In genomic region chr18:47926101-47926850, GRCh38 we compare ENCODE assay signal across 1 cellular context.
TF ChIP-seq lines count a peak whose summit lies in the region.

No MANE protein-coding gene starts in this region.

TF ChIP-seq in K562, 482 proteins besides CTCF, POLR2A, EP300 and RAD21 (continues in another document):
- TF ChIP-seq ZNF408 (CRISPR knock-in tag; IDR thresholded peaks at IDR 0.05; ENCODE audit: low read depth) = no peak
- no peak for TF ChIP-seq GATAD2B (IDR thresholded peaks at IDR 0.05; ENCODE audit: borderline replicate concordance)
- no peak for TF ChIP-seq TGIF2 (CRISPR knock-in tag; IDR thresholded peaks at IDR 0.05)
- TF ChIP-seq GABPB1 (CRISPR knock-in tag; IDR thresholded peaks at IDR 0.05) = no peak
- TF ChIP-seq MCM7 (IDR thresholded peaks at IDR 0.05) = no peak
- no peak for TF ChIP-seq SMAD4 (CRISPR knock-in tag; conservative IDR thresholded peaks at IDR 0.05)
- peak; percentile 8; the same call in 1 of the 2 replicates for TF ChIP-seq MTA2 (IDR thresholded peaks at IDR 0.05; ENCODE audit: low read depth)
- no peak for TF ChIP-seq ERF (CRISPR knock-in tag; IDR thresholded peaks at IDR 0.05)
- TF ChIP-seq, protein P1, sequence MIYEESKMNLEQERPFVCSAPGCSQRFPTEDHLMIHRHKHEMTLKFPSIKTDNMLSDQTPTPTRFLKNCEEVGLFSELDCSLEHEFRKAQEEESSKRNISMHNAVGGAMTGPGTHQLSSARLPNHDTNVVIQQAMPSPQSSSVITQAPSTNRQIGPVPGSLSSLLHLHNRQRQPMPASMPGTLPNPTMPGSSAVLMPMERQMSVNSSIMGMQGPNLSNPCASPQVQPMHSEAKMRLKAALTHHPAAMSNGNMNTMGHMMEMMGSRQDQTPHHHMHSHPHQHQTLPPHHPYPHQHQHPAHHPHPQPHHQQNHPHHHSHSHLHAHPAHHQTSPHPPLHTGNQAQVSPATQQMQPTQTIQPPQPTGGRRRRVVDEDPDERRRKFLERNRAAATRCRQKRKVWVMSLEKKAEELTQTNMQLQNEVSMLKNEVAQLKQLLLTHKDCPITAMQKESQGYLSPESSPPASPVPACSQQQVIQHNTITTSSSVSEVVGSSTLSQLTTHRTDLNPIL (CRISPR knock-in tag; IDR thresholded peaks at IDR 0.05) = no peak
- no peak for TF ChIP-seq ZNF444 (CRISPR knock-in tag; IDR thresholded peaks at IDR 0.05)
- TF ChIP-seq PRPF4 (IDR thresholded peaks at IDR 0.05; ENCODE audit: insufficient read depth, low read depth, low read length, poor library complexity, severe bottlenecking) = no peak
- no peak for TF ChIP-seq PURB (CRISPR knock-in tag; IDR thresholded peaks at IDR 0.05; ENCODE audit: low read depth)
- TF ChIP-seq POLR2AphosphoS5 (IDR thresholded peaks at IDR 0.05; ENCODE audit: control insufficient read depth, insufficient read depth, low read depth, low read length) = peak; percentile 29; the same call in 1 of the 2 replicates
- TF ChIP-seq SP1 (CRISPR knock-in tag; IDR thresholded peaks at IDR 0.05) = no peak
- no peak for TF ChIP-seq KLF1 (tag; IDR thresholded peaks at IDR 0.05)
- no peak for TF ChIP-seq ZBTB5 (IDR thresholded peaks at IDR 0.05)
- 0 out of 2 replicates have a peak, but pooled peaks have one; percentile 50 for TF ChIP-seq NBN (IDR thresholded peaks at IDR 0.05; ENCODE audit: low read depth)
- TF ChIP-seq, protein P2, sequence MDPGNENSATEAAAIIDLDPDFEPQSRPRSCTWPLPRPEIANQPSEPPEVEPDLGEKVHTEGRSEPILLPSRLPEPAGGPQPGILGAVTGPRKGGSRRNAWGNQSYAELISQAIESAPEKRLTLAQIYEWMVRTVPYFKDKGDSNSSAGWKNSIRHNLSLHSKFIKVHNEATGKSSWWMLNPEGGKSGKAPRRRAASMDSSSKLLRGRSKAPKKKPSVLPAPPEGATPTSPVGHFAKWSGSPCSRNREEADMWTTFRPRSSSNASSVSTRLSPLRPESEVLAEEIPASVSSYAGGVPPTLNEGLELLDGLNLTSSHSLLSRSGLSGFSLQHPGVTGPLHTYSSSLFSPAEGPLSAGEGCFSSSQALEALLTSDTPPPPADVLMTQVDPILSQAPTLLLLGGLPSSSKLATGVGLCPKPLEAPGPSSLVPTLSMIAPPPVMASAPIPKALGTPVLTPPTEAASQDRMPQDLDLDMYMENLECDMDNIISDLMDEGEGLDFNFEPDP (CRISPR knock-in tag; IDR thresholded peaks at IDR 0.05) = no peak
- no peak for TF ChIP-seq ZNF280A (IDR thresholded peaks at IDR 0.05; ENCODE audit: low read depth, partially characterized antibody)
- no peak for TF ChIP-seq SETDB1 (IDR thresholded peaks at IDR 0.05; ENCODE audit: low read length)
- TF ChIP-seq TRIM28 (IDR thresholded peaks at IDR 0.05) = no peak
- TF ChIP-seq NFIX (CRISPR knock-in tag; IDR thresholded peaks at IDR 0.05; ENCODE audit: low read depth) = no peak
- no peak for TF ChIP-seq MTA1 (IDR thresholded peaks at IDR 0.05; ENCODE audit: borderline replicate concordance)
- no peak for TF ChIP-seq PML (IDR thresholded peaks at IDR 0.05; ENCODE audit: low read length)
- TF ChIP-seq SRSF7 (optimal IDR thresholded peaks at IDR 0.05; ENCODE audit: low read depth, low read length) = no peak
- no peak for TF ChIP-seq ZNF830 (CRISPR knock-in tag; IDR thresholded peaks at IDR 0.05)
- no peak for TF ChIP-seq WHSC1 (IDR thresholded peaks at IDR 0.05; ENCODE audit: low read length)
- no peak for TF ChIP-seq PHF21A (IDR thresholded peaks at IDR 0.05; ENCODE audit: borderline replicate concordance, low read depth)
- no peak for TF ChIP-seq ILK (tag; IDR thresholded peaks at IDR 0.05; ENCODE audit: borderline replicate concordance, low read depth)
- TF ChIP-seq TSC22D4 (tag; IDR thresholded peaks at IDR 0.05) = no peak
- no peak for TF ChIP-seq HMG20B (CRISPR knock-in tag; IDR thresholded peaks at IDR 0.05)
- no peak for TF ChIP-seq ESRRA (IDR thresholded peaks at IDR 0.05; ENCODE audit: borderline replicate concordance, low read depth)
- no peak for TF ChIP-seq ZNF589 (CRISPR knock-in tag; IDR thresholded peaks at IDR 0.05; ENCODE audit: low read depth)
- TF ChIP-seq, protein P3, sequence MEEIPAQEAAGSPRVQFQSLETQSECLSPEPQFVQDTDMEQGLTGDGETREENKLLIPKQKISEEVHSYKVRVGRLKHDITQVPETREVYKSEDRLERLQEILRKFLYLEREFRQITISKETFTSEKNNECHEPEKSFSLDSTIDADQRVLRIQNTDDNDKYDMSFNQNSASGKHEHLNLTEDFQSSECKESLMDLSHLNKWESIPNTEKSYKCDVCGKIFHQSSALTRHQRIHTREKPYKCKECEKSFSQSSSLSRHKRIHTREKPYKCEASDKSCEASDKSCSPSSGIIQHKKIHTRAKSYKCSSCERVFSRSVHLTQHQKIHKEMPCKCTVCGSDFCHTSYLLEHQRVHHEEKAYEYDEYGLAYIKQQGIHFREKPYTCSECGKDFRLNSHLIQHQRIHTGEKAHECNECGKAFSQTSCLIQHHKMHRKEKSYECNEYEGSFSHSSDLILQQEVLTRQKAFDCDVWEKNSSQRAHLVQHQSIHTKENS (CRISPR knock-in tag; IDR thresholded peaks at IDR 0.05) = no peak
- TF ChIP-seq, protein P4, sequence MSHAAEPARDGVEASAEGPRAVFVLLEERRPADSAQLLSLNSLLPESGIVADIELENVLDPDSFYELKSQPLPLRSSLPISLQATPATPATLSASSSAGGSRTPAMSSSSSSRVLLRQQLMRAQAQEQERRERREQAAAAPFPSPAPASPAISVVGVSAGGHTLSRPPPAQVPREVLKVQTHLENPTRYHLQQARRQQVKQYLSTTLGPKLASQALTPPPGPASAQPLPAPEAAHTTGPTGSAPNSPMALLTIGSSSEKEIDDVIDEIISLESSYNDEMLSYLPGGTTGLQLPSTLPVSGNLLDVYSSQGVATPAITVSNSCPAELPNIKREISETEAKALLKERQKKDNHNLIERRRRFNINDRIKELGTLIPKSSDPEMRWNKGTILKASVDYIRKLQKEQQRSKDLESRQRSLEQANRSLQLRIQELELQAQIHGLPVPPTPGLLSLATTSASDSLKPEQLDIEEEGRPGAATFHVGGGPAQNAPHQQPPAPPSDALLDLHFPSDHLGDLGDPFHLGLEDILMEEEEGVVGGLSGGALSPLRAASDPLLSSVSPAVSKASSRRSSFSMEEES (CRISPR knock-in tag; IDR thresholded peaks at IDR 0.05) = no peak
- TF ChIP-seq KDM4B (IDR thresholded peaks at IDR 0.05; ENCODE audit: borderline replicate concordance in 2 of 2, low read depth in 1 of 2) = no peak
- no peak for TF ChIP-seq ZNF197 (CRISPR knock-in tag; IDR thresholded peaks at IDR 0.05; ENCODE audit: low read depth)
- 0 out of 2 replicates have a peak, but pooled peaks have one; percentile 16 for TF ChIP-seq SMARCA4 (IDR thresholded peaks at IDR 0.05)
- TF ChIP-seq, protein P5, sequence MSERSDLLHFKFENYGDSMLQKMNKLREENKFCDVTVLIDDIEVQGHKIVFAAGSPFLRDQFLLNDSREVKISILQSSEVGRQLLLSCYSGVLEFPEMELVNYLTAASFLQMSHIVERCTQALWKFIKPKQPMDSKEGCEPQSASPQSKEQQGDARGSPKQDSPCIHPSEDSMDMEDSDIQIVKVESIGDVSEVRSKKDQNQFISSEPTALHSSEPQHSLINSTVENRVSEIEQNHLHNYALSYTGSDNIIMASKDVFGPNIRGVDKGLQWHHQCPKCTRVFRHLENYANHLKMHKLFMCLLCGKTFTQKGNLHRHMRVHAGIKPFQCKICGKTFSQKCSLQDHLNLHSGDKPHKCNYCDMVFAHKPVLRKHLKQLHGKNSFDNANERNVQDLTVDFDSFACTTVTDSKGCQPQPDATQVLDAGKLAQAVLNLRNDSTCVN (CRISPR knock-in tag; IDR thresholded peaks at IDR 0.05) = no peak
- TF ChIP-seq, protein P6, sequence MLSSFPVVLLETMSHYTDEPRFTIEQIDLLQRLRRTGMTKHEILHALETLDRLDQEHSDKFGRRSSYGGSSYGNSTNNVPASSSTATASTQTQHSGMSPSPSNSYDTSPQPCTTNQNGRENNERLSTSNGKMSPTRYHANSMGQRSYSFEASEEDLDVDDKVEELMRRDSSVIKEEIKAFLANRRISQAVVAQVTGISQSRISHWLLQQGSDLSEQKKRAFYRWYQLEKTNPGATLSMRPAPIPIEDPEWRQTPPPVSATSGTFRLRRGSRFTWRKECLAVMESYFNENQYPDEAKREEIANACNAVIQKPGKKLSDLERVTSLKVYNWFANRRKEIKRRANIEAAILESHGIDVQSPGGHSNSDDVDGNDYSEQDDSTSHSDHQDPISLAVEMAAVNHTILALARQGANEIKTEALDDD (IDR thresholded peaks at IDR 0.05) = peak; percentile 94
- peak; percentile 81 for TF ChIP-seq CBFA2T3 (IDR thresholded peaks at IDR 0.05)
- no peak for TF ChIP-seq HNRNPUL1 (IDR thresholded peaks at IDR 0.05; ENCODE audit: low read length)
- TF ChIP-seq TEAD2 (tag; IDR thresholded peaks at IDR 0.05) = no peak
- TF ChIP-seq, protein P7, sequence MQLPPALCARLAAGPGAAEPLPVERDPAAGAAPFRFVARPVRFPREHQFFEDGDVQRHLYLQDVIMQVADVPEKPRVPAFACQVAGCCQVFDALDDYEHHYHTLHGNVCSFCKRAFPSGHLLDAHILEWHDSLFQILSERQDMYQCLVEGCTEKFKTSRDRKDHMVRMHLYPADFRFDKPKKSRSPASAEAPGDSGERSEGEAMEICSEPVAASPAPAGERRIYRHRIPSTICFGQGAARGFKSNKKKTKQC (CRISPR knock-in tag; IDR thresholded peaks at IDR 0.05) = no peak
- TF ChIP-seq, protein P8, sequence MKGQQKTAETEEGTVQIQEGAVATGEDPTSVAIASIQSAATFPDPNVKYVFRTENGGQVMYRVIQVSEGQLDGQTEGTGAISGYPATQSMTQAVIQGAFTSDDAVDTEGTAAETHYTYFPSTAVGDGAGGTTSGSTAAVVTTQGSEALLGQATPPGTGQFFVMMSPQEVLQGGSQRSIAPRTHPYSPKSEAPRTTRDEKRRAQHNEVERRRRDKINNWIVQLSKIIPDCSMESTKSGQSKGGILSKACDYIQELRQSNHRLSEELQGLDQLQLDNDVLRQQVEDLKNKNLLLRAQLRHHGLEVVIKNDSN (CRISPR knock-in tag; IDR thresholded peaks at IDR 0.05) = no peak
- no peak for TF ChIP-seq RBM22 (IDR thresholded peaks at IDR 0.05; ENCODE audit: low read depth, low read length, poor library complexity, severe bottlenecking)
- no peak for TF ChIP-seq ZBTB43 (CRISPR knock-in tag; IDR thresholded peaks at IDR 0.05)
- no peak for TF ChIP-seq ZKSCAN1 (IDR thresholded peaks at IDR 0.05; ENCODE audit: low read depth, low read length)
- no peak for TF ChIP-seq C11orf30 (IDR thresholded peaks at IDR 0.05; ENCODE audit: low read depth)
- TF ChIP-seq VEZF1 (CRISPR knock-in tag; IDR thresholded peaks at IDR 0.05) = peak; percentile 81
- TF ChIP-seq TOE1 (IDR thresholded peaks at IDR 0.05; ENCODE audit: borderline replicate concordance) = no peak
- no peak for TF ChIP-seq TOE1 (CRISPR knock-in tag; IDR thresholded peaks at IDR 0.05; ENCODE audit: borderline replicate concordance, low read depth)
- no peak for TF ChIP-seq HMG20A (CRISPR knock-in tag; conservative IDR thresholded peaks at IDR 0.05)
- TF ChIP-seq, protein P9, sequence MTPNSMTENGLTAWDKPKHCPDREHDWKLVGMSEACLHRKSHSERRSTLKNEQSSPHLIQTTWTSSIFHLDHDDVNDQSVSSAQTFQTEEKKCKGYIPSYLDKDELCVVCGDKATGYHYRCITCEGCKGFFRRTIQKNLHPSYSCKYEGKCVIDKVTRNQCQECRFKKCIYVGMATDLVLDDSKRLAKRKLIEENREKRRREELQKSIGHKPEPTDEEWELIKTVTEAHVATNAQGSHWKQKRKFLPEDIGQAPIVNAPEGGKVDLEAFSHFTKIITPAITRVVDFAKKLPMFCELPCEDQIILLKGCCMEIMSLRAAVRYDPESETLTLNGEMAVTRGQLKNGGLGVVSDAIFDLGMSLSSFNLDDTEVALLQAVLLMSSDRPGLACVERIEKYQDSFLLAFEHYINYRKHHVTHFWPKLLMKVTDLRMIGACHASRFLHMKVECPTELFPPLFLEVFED (CRISPR knock-in tag; conservative IDR thresholded peaks at IDR 0.05) = no peak
